ENCODE assay signal across 9 cellular contexts in genomic region chr19:795691-796581, GRCh38. TPM values are rescaled to one million over a fixed set of nuclear protein-coding genes. Genes with fewer than 3 reads are reported as not detected.
A peak's percentile ranks its signal among the peaks of the same experiment; 100 is the strongest.
DNase-seq lines count a peak whose midpoint lies in the region; ATAC-seq and TF ChIP-seq lines count a peak whose summit lies in the region.
"Had no signal": no experiment of that assay in that cellular context is flagged by ENCODE, and none has a peak within 500 bp of the region (broad histone marks: within the 10 kb centered on the region; RNA-seq: fewer than 3 reads in every experiment).

No MANE protein-coding gene starts in this region.

- no peak overlapping the region; the same call in 2 of the 3 replicates for H3K4me3 Mint-ChIP-seq in GM23338

- H3K36me3 ChIP-seq in GM23338 (ENCODE audit: insufficient read depth), result peaks cover 9% of the 10 kb centered on the region; the same call in 1 of the 2 replicates
- H3K36me3 ChIP-seq in WERI-Rb-1, result peaks cover 30% of the 10 kb centered on the region
- peaks cover 11% of the 10 kb centered on the region for H3K36me3 ChIP-seq in left ventricle myocardium inferior
- H3K36me3 ChIP-seq in skeletal muscle tissue (ENCODE audit: control insufficient read depth in 3 of 3, insufficient read depth in 3 of 3, low read length in 3 of 3), result peaks cover 6 to 9% (median 6%) of the 10 kb centered on the region in 3 donors

- intact Hi-C loops in left ventricle myocardium inferior (cut with micrococcal nuclease), result no loop called here

- peaks cover 25% of the 10 kb centered on the region for H4K20me1 ChIP-seq in GM23338 (replicated peaks; ENCODE audit: insufficient read depth)

- H3K9me3 ChIP-seq in WERI-Rb-1 (ENCODE audit: severe bottlenecking), result no peaks in the 10 kb centered on the region
- no peaks in the 10 kb centered on the region for H3K9me3 ChIP-seq in left ventricle myocardium inferior (replicated peaks)
- H3K9me3 ChIP-seq in skeletal muscle tissue (ENCODE audit: control insufficient read depth in 3 of 3, low read length in 3 of 3), result no peaks in the 10 kb centered on the region

- H3K4me1 ChIP-seq in GM23338 (ENCODE audit: insufficient read depth) (peaks cover 39% of the 10 kb centered on the region), left ventricle myocardium inferior (peaks cover 65% of the 10 kb centered on the region), skeletal muscle tissue (ENCODE audit: control insufficient read depth in 3 of 3, insufficient read depth in 3 of 3, low read length in 3 of 3) (peaks cover 39 to 47% (median 46%) of the 10 kb centered on the region in 3 donors)

- H3K4me1 Mint-ChIP-seq in GM23338, result peaks cover 31% of the 10 kb centered on the region

- peaks cover 18% of the 10 kb centered on the region for H3K27me3 Mint-ChIP-seq in GM23338 (ENCODE audit: insufficient read depth, low read depth, poor library complexity)

- peak overlapping the region; percentile 70; the same call in 1 of the 2 replicates for H3K4me2 ChIP-seq in GM23338

- H3K9ac ChIP-seq in skeletal muscle tissue (ENCODE audit: low read depth in 1 of 3, low read length in 3 of 3), result peak overlapping the region; percentile 68 to 94 (median 91)

- no peak for TF ChIP-seq CTCF in GM23338 (conservative IDR thresholded peaks at IDR 0.05; ENCODE audit: low read depth in 2 of 2)
- TF ChIP-seq CTCF in WERI-Rb-1 (IDR thresholded peaks at IDR 0.05; ENCODE audit: low read depth, low read length), result no peak
- TF ChIP-seq CTCF in left ventricle myocardium inferior (IDR thresholded peaks at IDR 0.05; ENCODE audit: borderline replicate concordance), result no peak

- no peak for DNase-seq in GM23338 (ENCODE audit: low spot score)
- no peak for DNase-seq in WERI-Rb-1
- DNase-seq in left ventricle myocardium inferior, result no peak
- DNase-seq in hypothalamus (lab: John Stamatoyannopoulos, UW), result no peak
- no peak for DNase-seq in GM19240 (ENCODE audit: insufficient read length, low spot score)
- no peak for DNase-seq in NCI-H1694 (lab: John Stamatoyannopoulos, UW)

- no peaks in the 10 kb centered on the region for H3K9me2 ChIP-seq in GM23338 (ENCODE audit: insufficient read depth)

- H3K27me3 ChIP-seq in GM23338 (ENCODE audit: insufficient read depth) (no peaks in the 10 kb centered on the region), WERI-Rb-1 (ENCODE audit: insufficient read depth, low read depth, severe bottlenecking) (no peaks in the 10 kb centered on the region), left ventricle myocardium inferior (ENCODE audit: low read depth) (no peaks in the 10 kb centered on the region), skeletal muscle tissue (ENCODE audit: control insufficient read depth in 3 of 3, insufficient read depth in 3 of 3, low read length in 3 of 3) (no peaks in the 10 kb centered on the region)

- H3K27ac ChIP-seq in GM23338 (ENCODE audit: low read depth), result no peak overlapping the region
- no peak overlapping the region for H3K27ac ChIP-seq in WERI-Rb-1
- H3K27ac ChIP-seq in left ventricle myocardium inferior (replicated peaks), result peak overlapping the region; percentile 88
- peak overlapping the region; percentile 78 for H3K27ac ChIP-seq in skeletal muscle tissue (ENCODE audit: low read depth, low read length)

- ATAC-seq in GM23338 (no peak), HG02798 (IDR thresholded peaks at IDR 0.05; ENCODE audit: poor library complexity, unreplicated experiment) (no peak)

- no peak overlapping the region for H3K27ac Mint-ChIP-seq in GM23338

- no peaks in the 10 kb centered on the region for H3K9me3 Mint-ChIP-seq in GM23338

- no peak overlapping the region for H2AFZ ChIP-seq in GM23338

- H3K36me3 Mint-ChIP-seq in GM23338 (ENCODE audit: low read depth), result peaks cover 25% of the 10 kb centered on the region

- peaks cover 19% of the 10 kb centered on the region; the same call in 1 of the 2 replicates for H3F3A ChIP-seq in GM23338 (replicated peaks; ENCODE audit: low read depth)

- peaks cover 31% of the 10 kb centered on the region for H3K79me2 ChIP-seq in GM23338 (replicated peaks; ENCODE audit: insufficient read depth)

- H3K4me3 ChIP-seq in GM23338 (peak overlapping the region; percentile 52), WERI-Rb-1 (ENCODE audit: low read depth, low read length) (peak overlapping the region; percentile 59), left ventricle myocardium inferior (peak overlapping the region; percentile 77), skeletal muscle tissue (ENCODE audit: low read length in 3 of 3) (peak overlapping the region; percentile 78 to 90 (median 87))

TF ChIP-seq in GM23338, 12 proteins besides CTCF, POLR2A, EP300 and RAD21 (continues in another document):
- TF ChIP-seq ZNF114 (CRISPR knock-in tag; IDR thresholded peaks at IDR 0.05), result no peak
- TF ChIP-seq STAT1 (IDR thresholded peaks at IDR 0.05; ENCODE audit: unreplicated experiment), result no peak
- TF ChIP-seq EZH2phosphoT487 (IDR thresholded peaks at IDR 0.05; ENCODE audit: unreplicated experiment), result no peak
- TF ChIP-seq CREB1 (CRISPR knock-in tag; IDR thresholded peaks at IDR 0.05; ENCODE audit: low read depth), result no peak
- no peak for TF ChIP-seq ZNF331 (CRISPR knock-in tag; IDR thresholded peaks at IDR 0.05; ENCODE audit: low read depth)
- TF ChIP-seq JUNB (IDR thresholded peaks at IDR 0.05; ENCODE audit: unreplicated experiment), result no peak
- no peak for TF ChIP-seq POLR2AphosphoS5 (IDR thresholded peaks at IDR 0.05; ENCODE audit: low read depth)
- TF ChIP-seq, protein P1, sequence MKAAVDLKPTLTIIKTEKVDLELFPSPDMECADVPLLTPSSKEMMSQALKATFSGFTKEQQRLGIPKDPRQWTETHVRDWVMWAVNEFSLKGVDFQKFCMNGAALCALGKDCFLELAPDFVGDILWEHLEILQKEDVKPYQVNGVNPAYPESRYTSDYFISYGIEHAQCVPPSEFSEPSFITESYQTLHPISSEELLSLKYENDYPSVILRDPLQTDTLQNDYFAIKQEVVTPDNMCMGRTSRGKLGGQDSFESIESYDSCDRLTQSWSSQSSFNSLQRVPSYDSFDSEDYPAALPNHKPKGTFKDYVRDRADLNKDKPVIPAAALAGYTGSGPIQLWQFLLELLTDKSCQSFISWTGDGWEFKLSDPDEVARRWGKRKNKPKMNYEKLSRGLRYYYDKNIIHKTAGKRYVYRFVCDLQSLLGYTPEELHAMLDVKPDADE (IDR thresholded peaks at IDR 0.05), result no peak

RNA-seq across cellular contexts. Expression of gene PTBP1, which starts 1.3 kb away (rescaled TPM):
- total RNA-seq in GM23338 (2014; rRNA removed; shearing (Covaris generic)), result 539 and 552 TPM in 2 replicates
- 632 and 705 TPM in 2 replicates for polyA plus RNA-seq in GM23338 (2016; fragmentation: Nextera tagmentation; extraction: Ambion mirVana)
- total RNA-seq in left ventricle myocardium inferior (55.6 TPM), skeletal muscle tissue (50.1 TPM)

RNA-seq across cellular contexts. Expression of gene PLPPR3, which starts 25.8 kb away (rescaled TPM):
- 74.7 and 81.1 TPM in 2 replicates for total RNA-seq in GM23338 (2014; rRNA removed; shearing (Covaris generic))
- 13.6 and 14.8 TPM in 2 replicates for polyA plus RNA-seq in GM23338 (2016; fragmentation: Nextera tagmentation; extraction: Ambion mirVana)
- not detected for total RNA-seq in left ventricle myocardium inferior
- 0.52 TPM for total RNA-seq in skeletal muscle tissue

RNA-seq across cellular contexts. Expression of gene AZU1, which starts 31.7 kb away (rescaled TPM):
- 0.50 and 1.4 TPM in 2 replicates for total RNA-seq in GM23338 (2014; rRNA removed; shearing (Covaris generic))
- 0.30 and 0.78 TPM in 2 replicates for polyA plus RNA-seq in GM23338 (2016; fragmentation: Nextera tagmentation; extraction: Ambion mirVana)
- total RNA-seq in left ventricle myocardium inferior, result not detected
- total RNA-seq in skeletal muscle tissue, result 2.6 TPM

RNA-seq across cellular contexts. Expression of gene PRTN3, which starts 44.9 kb away (rescaled TPM):
- 0.21 and 2.4 TPM in 2 replicates for total RNA-seq in GM23338 (2014; rRNA removed; shearing (Covaris generic))
- polyA plus RNA-seq in GM23338 (2016; fragmentation: Nextera tagmentation; extraction: Ambion mirVana), result 0.68 and 0.87 TPM in 2 replicates
- total RNA-seq in left ventricle myocardium inferior (not detected), skeletal muscle tissue (4.7 TPM)
- total RNA-seq: occipital lobe had no signal

RNA-seq across cellular contexts. Expression of gene MISP, which starts 45.0 kb away (rescaled TPM):
- total RNA-seq in GM23338 (2014; rRNA removed; shearing (Covaris generic)), result 0.23 and 0.28 TPM in 2 replicates
- 0.27 and 0.40 TPM in 2 replicates for polyA plus RNA-seq in GM23338 (2016; fragmentation: Nextera tagmentation; extraction: Ambion mirVana)
- total RNA-seq in left ventricle myocardium inferior (not detected), skeletal muscle tissue (not detected)
- total RNA-seq: occipital lobe had no signal

Comparison
In these comparisons a context has a peak if more than half of its experiments do, and no peak if none do; other contexts are left out.
1. H3K27ac ChIP-seq: peak in left ventricle myocardium inferior (single experiment) and skeletal muscle tissue (single experiment); none in GM23338 (single experiment) and WERI-Rb-1 (single experiment).
2. RNA of gene PLPPR3, which starts 25.8 kb away (total RNA-seq): 74.7 to 81.1 TPM in GM23338; 0.52 TPM in skeletal muscle tissue (single experiment) and not detected in left ventricle myocardium inferior (single experiment); every median in the first group is over 10 times any median in the second.
3. Peak in every context shown above with its lines, with median percentiles within 50 percentile points of each other: H3K4me3 ChIP-seq.